ENCODE assay signal across 25 cellular contexts in genomic region chr11:76269661-76270322, GRCh38.
A peak's percentile ranks its signal among the peaks of the same experiment; 100 is the strongest.
DNase-seq lines count a peak whose midpoint lies in the region; ATAC-seq and TF ChIP-seq lines count a peak whose summit lies in the region.
"Had no signal": no experiment of that assay in that cellular context is flagged by ENCODE, and none has a peak within 500 bp of the region (broad histone marks: within the 10 kb centered on the region; RNA-seq: fewer than 3 reads in every experiment).

No MANE protein-coding gene starts in this region.

- TF ChIP-seq POLR2A in heart left ventricle (IDR thresholded peaks at IDR 0.05) = no peak
- TF ChIP-seq POLR2A in vagina (IDR thresholded peaks at IDR 0.05) = no peak

- H3K36me3 ChIP-seq in heart left ventricle = no peaks in the 10 kb centered on the region
- H3K36me3 ChIP-seq in psoas muscle (ENCODE audit: insufficient read depth in 1 of 2, low read depth in 1 of 2) = no peaks in the 10 kb centered on the region
- no peaks in the 10 kb centered on the region for H3K36me3 ChIP-seq in vagina
- H3K36me3 ChIP-seq: BE2C, upper lobe of left lung, WERI-Rb-1 had no signal

- ATAC-seq in Right ventricle myocardium superior (ENCODE audit: poor library complexity) = peak; percentile 28
- no peak for ATAC-seq in heart left ventricle
- peak; percentile 23 for ATAC-seq in left ventricle myocardium superior
- ATAC-seq in psoas muscle = peak in 1 of 4 donors; percentile 29
- ATAC-seq: A549; natural killer cell treated with Interleukin-12 subunit alpha and Interleukin-12 subunit beta and Interleukin-15 and Interleukin-18, amount 100 ng/mL, for 72 hours; stimulated activated naive B cell treated with anti-CD40 and anti-IgM and Interleukin-4, amounts not matched to agents 10 μg/mL and 1 μg/mL and 100 μg/mL, for 72 hours had no signal

- peak overlapping the region in 3 of 12 donors; percentile 24 to 37 (median 29) for H3K27ac ChIP-seq in heart left ventricle
- H3K27ac ChIP-seq in psoas muscle = peak overlapping the region; percentile 21
- H3K27ac ChIP-seq in vagina = peak overlapping the region; percentile 56
- H3K27ac ChIP-seq: A549, GM23248, WERI-Rb-1 had no signal

- 77 to 86% (median 82%) methylated on average over 15 of the region's 15 CpGs for WGBS in heart left ventricle, 4 donors
- WGBS in psoas muscle, 3 donors = 75 to 83% (median 76%) methylated on average over 13 to 15 of the region's 15 CpGs

- H3K4me1 ChIP-seq in heart left ventricle = peaks cover 0 to 34% (median 3%) of the 10 kb centered on the region in 12 donors
- H3K4me1 ChIP-seq in psoas muscle = no peaks in the 10 kb centered on the region
- peaks cover 9% of the 10 kb centered on the region for H3K4me1 ChIP-seq in vagina
- H3K4me1 ChIP-seq: BE2C had no signal

- H3K9me3 ChIP-seq in heart left ventricle (peaks cover 0 to 14% (median 3%) of the 10 kb centered on the region in 12 donors), psoas muscle (peaks cover 2% of the 10 kb centered on the region), vagina (no peaks in the 10 kb centered on the region)
- H3K9me3 ChIP-seq: BE2C, SK-N-SH, upper lobe of left lung had no signal

- H3K27me3 ChIP-seq in heart left ventricle = no peaks in the 10 kb centered on the region
- H3K27me3 ChIP-seq in psoas muscle (ENCODE audit: insufficient read depth in 3 of 3, low read length in 2 of 3) = no peaks in the 10 kb centered on the region
- H3K27me3 ChIP-seq in vagina = no peaks in the 10 kb centered on the region
- H3K27me3 ChIP-seq: BE2C, upper lobe of left lung had no signal

- TF ChIP-seq CTCF in heart left ventricle (IDR thresholded peaks at IDR 0.05) (no peak), psoas muscle (IDR thresholded peaks at IDR 0.05) (no peak), vagina (IDR thresholded peaks at IDR 0.05) (no peak)

- intact Hi-C loops in Right ventricle myocardium superior (cut with DNase I) (no loop called here), heart left ventricle (cut with DNase I) (no loop called here), left ventricle myocardium superior (cut with micrococcal nuclease) (no loop called here), psoas muscle (cut with DNase I) (no loop called here), vagina (cut with DNase I) (no loop called here)

- DNase-seq in Right ventricle myocardium superior = no peak
- no peak for DNase-seq in heart left ventricle
- DNase-seq in left ventricle myocardium superior = peak; percentile 45
- DNase-seq in psoas muscle = peak in 1 of 2 donors; percentile 73
- DNase-seq in vagina (ENCODE audit: extremely low spot score in 2 of 2) = no peak
- no peak for DNase-seq in UCSD-AML1 (lab: John Stamatoyannopoulos, UW; ENCODE audit: unreplicated experiment)
- DNase-seq in SK-N-DZ (ENCODE audit: low spot score) = no peak
- DNase-seq in NCI-H345 (lab: John Stamatoyannopoulos, UW) = no peak
- DNase-seq: activated CD4-positive, alpha-beta T cell treated with anti-CD3 and anti-CD28 coated beads, Interleukin-2, amount 50 U/mL, for 4 hours; activated CD8-positive, alpha-beta memory T cell treated with anti-CD3 and anti-CD28 coated beads, Interleukin-2, amount 50 U/mL, for 48 hours; activated naive CD8-positive, alpha-beta T cell treated with anti-CD3 and anti-CD28 coated beads for 36 hours; BE2C; Caco-2; cortex of kidney; endodermal cell; glutamatergic neuron; NCI-H1417 treated with DMSO at 0.1 percent for 48 hours; SK-N-SH; stimulated activated naive B cell treated with anti-CD40 and anti-IgM and Interleukin-4, amounts not matched to agents 10 μg/mL and 1 μg/mL and 100 μg/mL, for 72 hours; upper lobe of left lung; WERI-Rb-1 had no signal

- H3K4me3 ChIP-seq in heart left ventricle (no peak overlapping the region), psoas muscle (no peak overlapping the region), vagina (no peak overlapping the region)
- H3K4me3 ChIP-seq: A549, GM23248, smooth muscle cell, upper lobe of left lung had no signal

Comparison
In these comparisons a context has a peak if more than half of its experiments do, and no peak if none do; other contexts are left out.
1. ATAC-seq: peak in Right ventricle myocardium superior (single experiment) and left ventricle myocardium superior (single experiment); none in heart left ventricle (0 of 4).